16 cellular contexts compared by ENCODE assay signal in the genomic region with DNA sequence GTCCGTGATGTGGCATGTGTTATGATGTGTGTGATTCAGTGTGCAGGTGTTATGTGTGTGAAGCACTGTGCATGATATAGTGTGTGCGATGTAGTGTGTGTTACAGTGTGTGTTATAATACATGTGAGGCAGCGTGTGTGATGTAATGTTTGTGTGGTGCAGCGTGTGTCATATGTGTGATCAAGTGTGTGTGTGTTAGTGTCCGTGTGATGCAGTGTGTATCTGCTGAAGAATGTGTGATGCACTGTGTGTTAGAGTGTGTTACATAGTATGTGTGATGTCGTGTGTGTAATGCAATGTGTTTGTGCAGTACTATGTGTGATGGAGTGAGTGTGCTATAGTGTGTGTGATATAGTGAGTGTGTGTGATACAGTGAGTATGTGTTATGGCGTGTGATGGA.
A peak's percentile ranks its signal among the peaks of the same experiment; 100 is the strongest.
DNase-seq lines count a peak whose midpoint lies in the region; ATAC-seq, FAIRE-seq and TF ChIP-seq lines count a peak whose summit lies in the region.
"Had no signal": no experiment of that assay in that cellular context is flagged by ENCODE, and none has a peak within 500 bp of the region (broad histone marks: within the 10 kb centered on the region; RNA-seq: fewer than 3 reads in every experiment).

No MANE protein-coding gene starts in this region.

- no peaks in the 10 kb centered on the region for H3K4me1 ChIP-seq in GM12878 (ENCODE audit: control insufficient read depth, insufficient read depth, low read length)
- no peaks in the 10 kb centered on the region for H3K4me1 ChIP-seq in naive thymus-derived CD4-positive, alpha-beta T cell (ENCODE audit: control insufficient read depth in 2 of 2, insufficient read depth in 2 of 2, low read length in 2 of 2)

- RAD21 ChIA-PET in GM12878 (lab: Charles Lee; ENCODE audit: unreplicated experiment), result no interaction called here

- H3K36me3 ChIP-seq in GM12878 (ENCODE audit: control insufficient read depth in 2 of 2, insufficient read depth in 2 of 2, low read length in 1 of 2), result no peaks in the 10 kb centered on the region
- H3K36me3 ChIP-seq in naive thymus-derived CD4-positive, alpha-beta T cell (ENCODE audit: control insufficient read depth in 2 of 3, insufficient read depth in 3 of 3, low read length in 3 of 3), result no peaks in the 10 kb centered on the region

- H3K9ac ChIP-seq in GM12878 (ENCODE audit: control insufficient read depth, insufficient read depth, low read length), result no peak overlapping the region

- FAIRE-seq in GM12892 (lab: Jason Lieb, UNC) (peak; percentile 14), GM12878 (lab: Jason Lieb, UNC) (peak; percentile 69)

- no peaks in the 10 kb centered on the region for H4K20me1 ChIP-seq in GM12878 (ENCODE audit: control insufficient read depth, insufficient read depth)

- no peak for ATAC-seq in GM12878
- peak; percentile 31 for ATAC-seq in naive thymus-derived CD4-positive, alpha-beta T cell

- H3K9me3 ChIP-seq in GM12878 (replicated peaks; ENCODE audit: control insufficient read depth, insufficient read depth, low read length), result no peaks in the 10 kb centered on the region
- H3K9me3 ChIP-seq in naive thymus-derived CD4-positive, alpha-beta T cell (ENCODE audit: control insufficient read depth in 2 of 3, low read length in 3 of 3), result peaks cover 0 to 8% (median 0%) of the 10 kb centered on the region in 3 experiments

- no peak overlapping the region for H3K4me3 ChIP-seq in GM12878
- no peak overlapping the region for H3K4me3 ChIP-seq in naive thymus-derived CD4-positive, alpha-beta T cell (ENCODE audit: low read length)

- no peak overlapping the region for H3K4me3 Mint-ChIP-seq in naive thymus-derived CD4-positive, alpha-beta T cell
- H3K4me3 Mint-ChIP-seq: CD4-positive, alpha-beta memory T cell had no signal

- BruUV-seq in GM12878 (replicated peaks; lab: Mats Ljungman, UMichigan), result no TSS peak

- TF ChIP-seq POLR2A in GM12892 (IDR thresholded peaks at IDR 0.05; ENCODE audit: low read depth, low read length) (no peak), GM12878 (IDR thresholded peaks at IDR 0.05; ENCODE audit: low read depth, low read length) (no peak)

- H3K4me2 ChIP-seq in GM12878 (ENCODE audit: control insufficient read depth, insufficient read depth), result no peak overlapping the region

- H3K27me3 ChIP-seq in GM12878 (replicated peaks in 1 of 2; ENCODE audit: control insufficient read depth in 2 of 2, insufficient read depth in 2 of 2, low read length in 1 of 2), result no peaks in the 10 kb centered on the region
- H3K27me3 ChIP-seq in naive thymus-derived CD4-positive, alpha-beta T cell (ENCODE audit: control insufficient read depth in 2 of 2, insufficient read depth in 2 of 2, low read length in 2 of 2), result no peaks in the 10 kb centered on the region

- POLR2A ChIA-PET in GM12878 (lab: Charles Lee), result no interaction called here
- POLR2A ChIA-PET in naive thymus-derived CD4-positive, alpha-beta T cell (lab: Charles Lee), result no interaction called here

- H3K27ac ChIP-seq in GM12878 (ENCODE audit: control insufficient read depth, insufficient read depth), result no peak overlapping the region
- no peak overlapping the region for H3K27ac ChIP-seq in naive thymus-derived CD4-positive, alpha-beta T cell (ENCODE audit: low read depth, low read length)

- no peak for TF ChIP-seq RAD21 in GM12878 (IDR thresholded peaks at IDR 0.05; ENCODE audit: insufficient read depth, low read depth, low read length)

- in situ Hi-C loops in GM12878 (cut with MboI), result no loop called here

- H3K27ac Mint-ChIP-seq in naive thymus-derived CD4-positive, alpha-beta T cell, result no peak overlapping the region
- H3K27ac Mint-ChIP-seq: CD4-positive, alpha-beta memory T cell had no signal

- SMC1A ChIA-PET in GM12878 (lab: Charles Lee; ENCODE audit: uncharacterized antibody, unreplicated experiment), result no interaction called here

- no peaks in the 10 kb centered on the region for H3K9me3 Mint-ChIP-seq in naive thymus-derived CD4-positive, alpha-beta T cell

- H3K4me1 Mint-ChIP-seq in naive thymus-derived CD4-positive, alpha-beta T cell, result no peaks in the 10 kb centered on the region
- H3K4me1 Mint-ChIP-seq: CD4-positive, alpha-beta memory T cell had no signal

- H3K27me3 Mint-ChIP-seq in naive thymus-derived CD4-positive, alpha-beta T cell, result no peaks in the 10 kb centered on the region
- H3K27me3 Mint-ChIP-seq: CD4-positive, alpha-beta memory T cell had no signal

- H3K36me3 Mint-ChIP-seq in naive thymus-derived CD4-positive, alpha-beta T cell, result no peaks in the 10 kb centered on the region
- H3K36me3 Mint-ChIP-seq: CD4-positive, alpha-beta memory T cell had no signal

- DNase-seq in GM12892 (ENCODE audit: insufficient read length) (no peak), GM12878 (ENCODE audit: low read depth, low spot score) (no peak), HPDE6-E6E7 (ENCODE audit: extremely low spot score) (no peak), EL (no peak), amygdala (lab: John Stamatoyannopoulos, UW) (no peak)
- DNase-seq in naive thymus-derived CD4-positive, alpha-beta T cell, result no peak
- DNase-seq: C1 segment of cervical spinal cord; Calu3; CD4-positive, alpha-beta memory T cell; COR-L47; DMS153; DND-41; GDM1; GOT3; H7; HCEC 1CT had no signal

- no peak overlapping the region for H2AFZ ChIP-seq in GM12878 (ENCODE audit: control insufficient read depth, low read depth, low read length)

- WGBS in GM12878 (ENCODE audit: insufficient coverage, insufficient replicate concordance, low lambda C conversion rate, missing lambda C conversion rate), result 62% methylated on average over 7 of the region's 7 CpGs

- CTCF ChIA-PET in GM12878 (lab: Yijun Ruan, JAX), result no interaction called here
- CTCF ChIA-PET in naive thymus-derived CD4-positive, alpha-beta T cell (lab: Charles Lee), result no interaction called here

- TF ChIP-seq EP300 in GM12878 (IDR thresholded peaks at IDR 0.05; ENCODE audit: borderline replicate concordance in 1 of 2, control insufficient read depth in 1 of 2, low read depth in 2 of 2, low read length in 2 of 2), result no peak

- H3K79me2 ChIP-seq in GM12878 (ENCODE audit: control insufficient read depth, insufficient read depth, low read length), result no peaks in the 10 kb centered on the region

- no peak for TF ChIP-seq CTCF in GM12878 (IDR thresholded peaks at IDR 0.05 in 2 of 3, conservative IDR thresholded peaks at IDR 0.05 in 1 of 3; ENCODE audit: control insufficient read depth in 2 of 3, extremely low read depth in 1 of 3, insufficient read depth in 1 of 3, low read depth in 3 of 3, low read length in 3 of 3)

- intact Hi-C loops in GM12878 (cut with micrococcal nuclease; ENCODE audit: unreplicated experiment), result no loop called here
- intact Hi-C loops in naive thymus-derived CD4-positive, alpha-beta T cell (cut with micrococcal nuclease), result no loop called here

TF ChIP-seq in GM12878, 131 proteins besides CTCF, POLR2A, EP300 and RAD21:
- TF ChIP-seq NRF1 (conservative IDR thresholded peaks at IDR 0.05; ENCODE audit: low read depth, low read length), result no peak
- TF ChIP-seq EED (IDR thresholded peaks at IDR 0.05; ENCODE audit: low read depth), result no peak
- no peak for TF ChIP-seq STAT3 (IDR thresholded peaks at IDR 0.05; ENCODE audit: low read depth, low read length)
- TF ChIP-seq, protein P1, sequence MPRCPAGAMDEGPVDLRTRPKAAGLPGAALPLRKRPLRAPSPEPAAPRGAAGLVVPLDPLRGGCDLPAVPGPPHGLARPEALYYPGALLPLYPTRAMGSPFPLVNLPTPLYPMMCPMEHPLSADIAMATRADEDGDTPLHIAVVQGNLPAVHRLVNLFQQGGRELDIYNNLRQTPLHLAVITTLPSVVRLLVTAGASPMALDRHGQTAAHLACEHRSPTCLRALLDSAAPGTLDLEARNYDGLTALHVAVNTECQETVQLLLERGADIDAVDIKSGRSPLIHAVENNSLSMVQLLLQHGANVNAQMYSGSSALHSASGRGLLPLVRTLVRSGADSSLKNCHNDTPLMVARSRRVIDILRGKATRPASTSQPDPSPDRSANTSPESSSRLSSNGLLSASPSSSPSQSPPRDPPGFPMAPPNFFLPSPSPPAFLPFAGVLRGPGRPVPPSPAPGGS (IDR thresholded peaks at IDR 0.05; ENCODE audit: borderline replicate concordance, insufficient read depth, low read depth, low read length, poor library complexity, severe bottlenecking), result peak; percentile 48
- no peak for TF ChIP-seq EGR1 (IDR thresholded peaks at IDR 0.05; ENCODE audit: borderline replicate concordance in 1 of 2, low read depth in 2 of 2, low read length in 2 of 2)
TF ChIP-seq in GM12878: peak in this region for 1.
